In the genomic region with DNA sequence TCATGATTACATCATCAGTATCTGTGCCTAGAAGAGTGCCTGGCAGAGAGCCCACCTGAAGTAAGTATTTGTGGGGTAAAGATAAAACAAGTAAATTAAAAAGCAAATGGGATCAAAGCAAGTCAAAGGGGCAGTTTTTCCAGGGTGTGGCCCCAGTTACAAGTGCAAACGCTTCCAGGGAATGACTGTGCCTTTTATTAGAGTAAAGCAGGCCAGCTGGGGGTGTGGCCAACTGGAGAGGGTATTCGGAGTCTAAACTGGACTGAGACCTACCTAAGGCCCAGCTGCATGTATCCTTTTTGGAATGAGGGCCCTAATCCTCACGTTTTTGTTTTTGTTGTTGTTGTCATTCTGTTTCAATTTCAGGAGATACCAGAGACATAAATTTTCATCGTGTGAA, we compare ENCODE assay signal across 1 cellular context.
TF ChIP-seq lines count a peak whose summit lies in the region.

No MANE protein-coding gene starts in this region.

TF ChIP-seq in K562, 482 proteins besides CTCF, POLR2A, EP300 and RAD21:
- TF ChIP-seq MAFG (tag; conservative IDR thresholded peaks at IDR 0.05): 0 out of 2 replicates have a peak, but pooled peaks have one; percentile 5
- peak; percentile 43 for TF ChIP-seq NFE2 (IDR thresholded peaks at IDR 0.05; ENCODE audit: low read depth)
TF ChIP-seq in K562: peak in this region for 2; not testable (repeated sequence) for 480.
